Comparison of ENCODE assay signal across 26 cellular contexts in genomic region chr2:167793725-167794124, GRCh38.
"Had no signal": no experiment of that assay in that cellular context is flagged by ENCODE, and none has a peak within 500 bp of the region (broad histone marks: within the 10 kb centered on the region; RNA-seq: fewer than 3 reads in every experiment).

No MANE protein-coding gene starts in this region.

- H3K36me3 Mint-ChIP-seq: naive thymus-derived CD4-positive, alpha-beta T cell; natural killer cell treated with Interleukin-12 subunit alpha and Interleukin-12 subunit beta and Interleukin-15 and Interleukin-18, amount 100 ng/mL, for 72 hours; stimulated activated naive B cell treated with anti-CD40 and anti-IgM and Interleukin-4, amounts not matched to agents 10 μg/mL and 1 μg/mL and 100 μg/mL, for 72 hours had no signal

- DNase-seq: islet precursor cell; left ventricle myocardium inferior; midbrain; mucosa of descending colon; naive thymus-derived CD4-positive, alpha-beta T cell; occipital lobe; ovary; retina; right cardiac atrium; stimulated activated CD4-positive, alpha-beta T cell treated with anti-CD3 and anti-CD28 coated beads, Interleukin-12 subunit alpha, Interleukin-12 subunit beta, amount 100 ng/mL, for 4 hours; stimulated activated CD4-positive, alpha-beta T cell treated with anti-CD3 and anti-CD28 coated beads, Interleukin-15, amount 100 ng/mL, for 24 hours; stimulated activated CD4-positive, alpha-beta T cell treated with anti-CD3 and anti-CD28 coated beads, Interleukin-2, amount 100 ng/mL, for 24 hours; stimulated activated CD4-positive, alpha-beta T cell treated with anti-CD3 and anti-CD28 coated beads, Interleukin-4, amount 100 ng/mL, for 1 hour; stimulated activated naive B cell treated with anti-CD40 and anti-IgM and Interleukin-4, amounts not matched to agents 10 μg/mL and 1 μg/mL and 100 μg/mL, for 72 hours; stimulated activated naive CD8-positive, alpha-beta T cell treated with anti-CD3 and anti-CD28 coated beads, Interleukin-15, Interleukin-2, amounts not matched to agents 100 U/mL and 50 U/mL, for 24 hours; stomach; testis; thyroid gland; transverse colon; upper lobe of left lung had no signal

- H3K9me3 ChIP-seq: mucosa of descending colon, ovary, prostate gland, stomach, testis, thyroid gland, transverse colon, upper lobe of left lung, vagina had no signal

- H3K4me3 Mint-ChIP-seq: naive thymus-derived CD4-positive, alpha-beta T cell; natural killer cell treated with Interleukin-12 subunit alpha and Interleukin-12 subunit beta and Interleukin-15 and Interleukin-18, amount 100 ng/mL, for 72 hours; stimulated activated naive B cell treated with anti-CD40 and anti-IgM and Interleukin-4, amounts not matched to agents 10 μg/mL and 1 μg/mL and 100 μg/mL, for 72 hours had no signal

- H3K4me1 Mint-ChIP-seq: naive thymus-derived CD4-positive, alpha-beta T cell; stimulated activated naive B cell treated with anti-CD40 and anti-IgM and Interleukin-4, amounts not matched to agents 10 μg/mL and 1 μg/mL and 100 μg/mL, for 72 hours had no signal

- H3K4me3 ChIP-seq: left ventricle myocardium inferior, lung, mucosa of descending colon, ovary, prostate gland, skin epidermis, stomach, testis, thyroid gland, transverse colon, upper lobe of left lung, vagina had no signal

- H3K27ac Mint-ChIP-seq: naive thymus-derived CD4-positive, alpha-beta T cell; natural killer cell treated with Interleukin-12 subunit alpha and Interleukin-12 subunit beta and Interleukin-15 and Interleukin-18, amount 100 ng/mL, for 72 hours; stimulated activated naive B cell treated with anti-CD40 and anti-IgM and Interleukin-4, amounts not matched to agents 10 μg/mL and 1 μg/mL and 100 μg/mL, for 72 hours had no signal

- H3K27ac ChIP-seq: left ventricle myocardium inferior, ovary, prostate gland, skin epidermis, stomach, testis, thyroid gland, transverse colon, upper lobe of left lung, vagina had no signal

- H3K36me3 ChIP-seq: left ventricle myocardium inferior, ovary, prostate gland, stomach, thyroid gland, transverse colon, upper lobe of left lung, vagina had no signal

- ATAC-seq: mucosa of descending colon; naive thymus-derived CD4-positive, alpha-beta T cell; natural killer cell treated with Interleukin-12 subunit alpha and Interleukin-12 subunit beta and Interleukin-15 and Interleukin-18, amount 100 ng/mL, for 72 hours; right cardiac atrium; sciatic nerve; stimulated activated naive B cell treated with anti-CD40 and anti-IgM and Interleukin-4, amounts not matched to agents 10 μg/mL and 1 μg/mL and 100 μg/mL, for 72 hours; stimulated activated naive CD8-positive, alpha-beta T cell treated with anti-CD3 and anti-CD28 coated beads, Interleukin-15, Interleukin-2, amounts not matched to agents 100 U/mL and 50 U/mL, for 24 hours had no signal

- H3K27me3 ChIP-seq: ovary, stomach, testis, thyroid gland, transverse colon, upper lobe of left lung, vagina had no signal

- H3K4me1 ChIP-seq: left ventricle myocardium inferior, prostate gland, testis, thyroid gland, transverse colon, upper lobe of left lung, vagina had no signal
